In genomic region chr11:117832511-117832910, GRCh38 we compare ENCODE assay signal across 1 cellular context.
TF ChIP-seq lines count a peak whose summit lies in the region.

No MANE protein-coding gene starts in this region.

TF ChIP-seq in GM23338, 12 proteins besides CTCF, POLR2A, EP300 and RAD21 (continued from another document):
- TF ChIP-seq ZNF462 (CRISPR knock-in tag; IDR thresholded peaks at IDR 0.05): no peak
